ENCODE assay signal across 8 cellular contexts in the genomic region with DNA sequence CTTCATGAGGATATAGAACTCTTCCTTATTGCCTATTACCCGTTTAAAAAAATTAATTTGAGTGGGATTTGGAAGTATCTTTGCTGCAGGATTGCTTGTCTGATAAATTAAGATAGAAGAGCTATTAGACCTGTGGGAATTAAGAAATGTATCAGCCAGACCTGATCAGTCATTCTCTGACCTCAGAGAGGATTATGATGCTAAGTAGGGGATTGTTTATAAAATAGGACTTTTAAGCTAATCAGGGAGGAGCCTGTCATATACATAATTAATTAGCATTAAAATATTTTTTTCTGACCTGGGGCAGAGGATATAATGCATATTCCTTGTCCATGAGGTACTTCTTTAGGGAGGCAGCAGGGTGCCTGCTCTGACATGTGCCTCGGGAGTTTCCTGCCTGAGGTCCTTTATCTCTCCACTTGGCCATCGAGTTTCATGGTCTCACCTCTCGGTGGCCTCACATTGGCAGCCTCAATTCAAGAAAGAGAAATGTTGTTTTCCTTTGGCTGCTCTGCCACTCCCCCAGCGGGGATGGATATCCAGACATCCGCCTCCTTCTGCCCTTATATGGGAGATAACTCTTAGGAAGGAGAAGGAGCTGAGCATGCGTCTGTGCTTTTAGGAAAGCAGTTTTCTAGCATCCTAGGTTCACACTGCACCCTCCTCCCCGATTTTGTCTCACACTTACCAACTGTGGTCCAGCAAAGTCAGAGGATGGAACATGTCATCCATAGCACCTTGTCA. TPM values are rescaled to one million over a fixed set of nuclear protein-coding genes. Genes with fewer than 3 reads are reported as not detected.
DNase-seq lines count a peak whose midpoint lies in the region; ATAC-seq, FAIRE-seq and TF ChIP-seq lines count a peak whose summit lies in the region.

No MANE protein-coding gene starts in this region.

- peak overlapping the region; percentile 95 to 96 for H3K27ac ChIP-seq in tibial artery

- H3K4me3 Mint-ChIP-seq in memory B cell: peak overlapping the region; percentile 75

- no peak overlapping the region for H3K27ac Mint-ChIP-seq in memory B cell

- H3K27me3 ChIP-seq in tibial artery: no peaks in the 10 kb centered on the region

- peaks cover 23 to 26% (median 25%) of the 10 kb centered on the region in 3 donors for H3K36me3 ChIP-seq in tibial artery

- DNase-seq in H54 (ENCODE audit: insufficient read length, low spot score): peak; percentile 62
- no peak for DNase-seq in memory B cell (ENCODE audit: low spot score in 2 of 2)
- DNase-seq in tibial artery: peak; percentile 85 to 90
- DNase-seq in GM12891 (ENCODE audit: insufficient read length, low spot score): no peak
- no peak for DNase-seq in NCI-H774 (lab: John Stamatoyannopoulos, UW)
- DNase-seq in activated CD4-positive, alpha-beta T cell treated with anti-CD3 and anti-CD28 coated beads, Interleukin-2, amount 50 U/mL, for 4 hours: no peak

- intact Hi-C loops in tibial artery (cut with DNase I; ENCODE audit: low total_unique reads): loop anchor here (10.0 kb wide), 1 partner anchor 97 kb away; a partner anchor contains a TSS

- no peaks in the 10 kb centered on the region for H3K9me3 Mint-ChIP-seq in memory B cell

- peaks cover 4% of the 10 kb centered on the region for H3K4me1 Mint-ChIP-seq in memory B cell

- TF ChIP-seq POLR2A in H54 (IDR thresholded peaks at IDR 0.05; ENCODE audit: low read depth, low read length) (no peak), GM12891 (IDR thresholded peaks at IDR 0.05; ENCODE audit: low read depth, low read length) (no peak)

- TF ChIP-seq CTCF in tibial artery (IDR thresholded peaks at IDR 0.05): peak in 1 of 2 experiments; percentile 36

- peak; percentile 96 for FAIRE-seq in H54 (lab: Jason Lieb, UNC)
- peak; percentile 29 for FAIRE-seq in endometrium (lab: Jason Lieb, UNC)
- FAIRE-seq in GM12891 (lab: Jason Lieb, UNC): no peak

- peak overlapping the region; percentile 82 to 84 for H3K4me3 ChIP-seq in tibial artery

- peaks cover 15% of the 10 kb centered on the region for H3K27me3 Mint-ChIP-seq in memory B cell

- H3K36me3 Mint-ChIP-seq in memory B cell: no peaks in the 10 kb centered on the region

- H3K4me1 ChIP-seq in tibial artery: peaks cover 0 to 36% (median 26%) of the 10 kb centered on the region in 4 donors

- no peaks in the 10 kb centered on the region for H3K9me3 ChIP-seq in tibial artery

- peak; percentile 74 for ATAC-seq in SK-N-SH treated with all-trans-retinoic acid at 6 μM for 48 hours
- no peak for ATAC-seq in memory B cell (ENCODE audit: low read depth)

TF ChIP-seq in SK-N-SH treated with all-trans-retinoic acid at 6 μM for 48 hours, 23 proteins besides CTCF, POLR2A, EP300 and RAD21:
- TF ChIP-seq TOX (CRISPR knock-in tag; IDR thresholded peaks at IDR 0.05; ENCODE audit: borderline replicate concordance) (no peak), ARNTL (CRISPR knock-in tag; IDR thresholded peaks at IDR 0.05; ENCODE audit: borderline replicate concordance, low read depth) (no peak), ZC3H10 (CRISPR knock-in tag; IDR thresholded peaks at IDR 0.05) (no peak), GLIS3 (CRISPR knock-in tag; IDR thresholded peaks at IDR 0.05) (no peak), CSDC2 (CRISPR knock-in tag; IDR thresholded peaks at IDR 0.05) (no peak), BACH2 (CRISPR knock-in tag; IDR thresholded peaks at IDR 0.05; ENCODE audit: borderline replicate concordance) (no peak)
TF ChIP-seq in SK-N-SH treated with all-trans-retinoic acid at 6 μM for 48 hours: peak in this region for 0.

TF ChIP-seq in GM12891, 5 proteins besides CTCF, POLR2A, EP300 and RAD21:
- TF ChIP-seq PAX5 (IDR thresholded peaks at IDR 0.05; ENCODE audit: insufficient read depth, low read length, severe bottlenecking): no peak
- no peak for TF ChIP-seq TAF1 (IDR thresholded peaks at IDR 0.05; ENCODE audit: low read depth, low read length)
- TF ChIP-seq POU2F2 (IDR thresholded peaks at IDR 0.05; ENCODE audit: low read depth, low read length): no peak
- TF ChIP-seq POLR2AphosphoS5 (IDR thresholded peaks at IDR 0.05; ENCODE audit: low read depth, low read length): no peak
- no peak for TF ChIP-seq SPI1 (IDR thresholded peaks at IDR 0.05; ENCODE audit: low read depth, low read length)

RNA-seq across cellular contexts. Expression of a gene that starts 41.1 kb away (rescaled TPM):
- polyA plus RNA-seq in GM12891 (2012; ENCODE audit: low read depth, missing spikeins): 0.35 TPM

RNA-seq across cellular contexts. Expression of a gene that starts 47.0 kb away (rescaled TPM):
- polyA plus RNA-seq in GM12891 (2012; ENCODE audit: low read depth, missing spikeins): 20.2 TPM

RNA-seq across cellular contexts. Expression of a gene that starts 59.5 kb away (rescaled TPM):
- polyA plus RNA-seq in GM12891 (2012; ENCODE audit: low read depth, missing spikeins): not detected

Comparison
In these comparisons a context has a peak if more than half of its experiments do, and no peak if none do; other contexts are left out.
1. DNase-seq: peak in H54 (single experiment) and tibial artery (2 of 2); none in memory B cell (0 of 2), GM12891 (single experiment), NCI-H774 (single experiment) and activated CD4-positive, alpha-beta T cell treated with anti-CD3 and anti-CD28 coated beads, Interleukin-2, amount 50 U/mL, for 4 hours (0 of 2).